8 cellular contexts compared by ENCODE assay signal in genomic region chr3:188135271-188135670, GRCh38.
"Had no signal": no experiment of that assay in that cellular context is flagged by ENCODE, and none has a peak within 500 bp of the region (broad histone marks: within the 10 kb centered on the region; RNA-seq: fewer than 3 reads in every experiment).

No MANE protein-coding gene starts in this region.

- H3K36me3 ChIP-seq: HAP-1 had no signal

- H3K4me3 Mint-ChIP-seq: HFFc6 had no signal

- H3K27ac Mint-ChIP-seq: HFFc6 had no signal

- ATAC-seq: HCT116 had no signal

- DNase-seq: GM23248, GOT3, H7, HFFc6, IMR-90 had no signal

- H3K4me1 ChIP-seq: HAP-1 had no signal

- H3K9me3 ChIP-seq: HAP-1 had no signal

- H3K4me3 ChIP-seq: GM23248, HAP-1 had no signal

- H3K9ac ChIP-seq: GM23248 had no signal

- H2AFZ ChIP-seq: GM23248 had no signal

- H3K27ac ChIP-seq: GM23248, HL-60 had no signal
